1 cellular context compared by ENCODE assay signal in genomic region chr6:19210849-19211590, GRCh38.
TF ChIP-seq lines count a peak whose summit lies in the region.

No MANE protein-coding gene starts in this region.

TF ChIP-seq in GM23338, 12 proteins besides CTCF, POLR2A, EP300 and RAD21 (continued from another document):
- no peak for TF ChIP-seq ZNF462 (CRISPR knock-in tag; IDR thresholded peaks at IDR 0.05)
